8 cellular contexts compared by ENCODE assay signal in the genomic region with DNA sequence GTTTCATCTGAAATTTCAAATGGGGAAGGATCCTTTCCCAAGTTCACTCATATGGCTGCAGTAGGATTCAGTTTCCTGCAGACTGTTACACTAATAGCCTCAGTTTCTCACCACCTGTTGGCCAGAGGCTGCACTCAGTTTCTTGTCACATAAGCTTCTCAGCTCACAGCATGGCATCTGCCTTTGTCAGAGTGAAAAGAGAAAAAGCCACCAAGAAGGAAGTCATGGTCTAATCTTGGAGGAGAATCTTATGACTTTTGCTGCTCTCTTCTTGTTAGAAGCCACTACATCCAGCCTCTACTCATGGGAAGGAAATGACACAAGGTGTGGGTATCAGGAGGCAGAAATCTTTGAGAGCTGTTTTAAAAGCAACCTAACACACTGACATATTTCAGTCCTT. TPM values are rescaled to one million over a fixed set of nuclear protein-coding genes. Genes with fewer than 3 reads are reported as not detected.
DNase-seq lines count a peak whose midpoint lies in the region; ATAC-seq lines count a peak whose summit lies in the region.

No MANE protein-coding gene starts in this region.

- peaks cover 5% of the 10 kb centered on the region for H3K9me3 Mint-ChIP-seq in activated T-cell treated with anti-CD3 and anti-CD28 coated beads, Interleukin-2, amount 50 U/mL, for 4 hours
- H3K9me3 Mint-ChIP-seq in stimulated activated naive B cell treated with anti-CD40 and anti-IgM and Interleukin-4, amounts not matched to agents 10 μg/mL and 1 μg/mL and 100 μg/mL, for 72 hours, result peaks cover 8 to 12% of the 10 kb centered on the region in 2 donors

- DNase-seq in activated T-cell treated with anti-CD3 and anti-CD28 coated beads, Interleukin-2, amount 50 U/mL, for 4 hours, result no peak
- DNase-seq in activated T-cell treated with anti-CD3 and anti-CD28 coated beads for 4 hours, result no peak
- DNase-seq in OCI-M1 (lab: John Stamatoyannopoulos, UW), result peak; percentile 18
- DNase-seq in stimulated activated naive B cell treated with anti-CD40 and anti-IgM and Interleukin-4, amounts not matched to agents 10 μg/mL and 1 μg/mL and 100 μg/mL, for 72 hours, result peak; percentile 30
- DNase-seq in superior temporal gyrus (ENCODE audit: extremely low spot score), result no peak
- no peak for DNase-seq in GM03348 (ENCODE audit: low spot score)
- DNase-seq in NCI-H748 treated with DMSO at 0.1 percent for 48 hours (lab: John Stamatoyannopoulos, UW), result no peak

- H3K4me3 Mint-ChIP-seq in activated T-cell treated with anti-CD3 and anti-CD28 coated beads, Interleukin-2, amount 50 U/mL, for 4 hours, result peak overlapping the region; percentile 25
- peak overlapping the region; percentile 48 to 54 for H3K4me3 Mint-ChIP-seq in stimulated activated naive B cell treated with anti-CD40 and anti-IgM and Interleukin-4, amounts not matched to agents 10 μg/mL and 1 μg/mL and 100 μg/mL, for 72 hours

- H3K27ac Mint-ChIP-seq in stimulated activated naive B cell treated with anti-CD40 and anti-IgM and Interleukin-4, amounts not matched to agents 10 μg/mL and 1 μg/mL and 100 μg/mL, for 72 hours, result peak overlapping the region; percentile 94

- peaks cover 2% of the 10 kb centered on the region for H3K36me3 Mint-ChIP-seq in activated T-cell treated with anti-CD3 and anti-CD28 coated beads, Interleukin-2, amount 50 U/mL, for 4 hours (ENCODE audit: insufficient read depth)
- H3K36me3 Mint-ChIP-seq in stimulated activated naive B cell treated with anti-CD40 and anti-IgM and Interleukin-4, amounts not matched to agents 10 μg/mL and 1 μg/mL and 100 μg/mL, for 72 hours, result peaks cover 8 to 31% of the 10 kb centered on the region in 2 donors

- peak; percentile 86 to 91 for ATAC-seq in activated T-cell treated with anti-CD3 and anti-CD28 coated beads, Interleukin-2, amount 50 U/mL, for 4 hours
- peak; percentile 47 for ATAC-seq in HG02840 (IDR thresholded peaks at IDR 0.05; ENCODE audit: low FRiP score, unreplicated experiment)
- ATAC-seq in stimulated activated naive B cell treated with anti-CD40 and anti-IgM and Interleukin-4, amounts not matched to agents 10 μg/mL and 1 μg/mL and 100 μg/mL, for 72 hours (replicated peaks), result peak; percentile 72 to 74

- H3K4me1 Mint-ChIP-seq in activated T-cell treated with anti-CD3 and anti-CD28 coated beads, Interleukin-2, amount 50 U/mL, for 4 hours (ENCODE audit: low read depth), result peaks cover 45% of the 10 kb centered on the region
- peaks cover 41 to 75% of the 10 kb centered on the region in 2 donors for H3K4me1 Mint-ChIP-seq in stimulated activated naive B cell treated with anti-CD40 and anti-IgM and Interleukin-4, amounts not matched to agents 10 μg/mL and 1 μg/mL and 100 μg/mL, for 72 hours

- H3K27me3 Mint-ChIP-seq in activated T-cell treated with anti-CD3 and anti-CD28 coated beads, Interleukin-2, amount 50 U/mL, for 4 hours (ENCODE audit: low read depth), result no peaks in the 10 kb centered on the region
- no peaks in the 10 kb centered on the region for H3K27me3 Mint-ChIP-seq in stimulated activated naive B cell treated with anti-CD40 and anti-IgM and Interleukin-4, amounts not matched to agents 10 μg/mL and 1 μg/mL and 100 μg/mL, for 72 hours

RNA-seq across cellular contexts. Expression of gene BTG1, which starts 39.4 kb away (rescaled TPM):
- 100 to 1,000 TPM; 119 to 204 (median 130) TPM for total RNA-seq in activated T-cell treated with anti-CD3 and anti-CD28 coated beads, Interleukin-2, amount 50 U/mL, for 4 hours

Comparison
In these comparisons a context has a peak if more than half of its experiments do, and no peak if none do; other contexts are left out.
1. DNase-seq: peak in OCI-M1 (single experiment) and stimulated activated naive B cell treated with anti-CD40 and anti-IgM and Interleukin-4, amounts not matched to agents 10 μg/mL and 1 μg/mL and 100 μg/mL, for 72 hours (single experiment); none in activated T-cell treated with anti-CD3 and anti-CD28 coated beads, Interleukin-2, amount 50 U/mL, for 4 hours (single experiment), activated T-cell treated with anti-CD3 and anti-CD28 coated beads for 4 hours (single experiment), superior temporal gyrus (single experiment), GM03348 (single experiment) and NCI-H748 treated with DMSO at 0.1 percent for 48 hours (single experiment).
2. Peak in every context shown above with its lines, with median percentiles within 50 percentile points of each other: ATAC-seq.